ENCODE assay signal across 8 cellular contexts in genomic region chr19:34712606-34713261, GRCh38. TPM values are rescaled to one million over a fixed set of nuclear protein-coding genes. Genes with fewer than 3 reads are reported as not detected.
DNase-seq lines count a peak whose midpoint lies in the region; ATAC-seq, FAIRE-seq and TF ChIP-seq lines count a peak whose summit lies in the region.

No MANE protein-coding gene starts in this region.

- no peaks in the 10 kb centered on the region for H3K79me2 ChIP-seq in K562 (ENCODE audit: control insufficient read depth, insufficient read depth, low read length)

- peaks cover 2% of the 10 kb centered on the region; the same call in 1 of the 2 replicates for H3K9me3 ChIP-seq in K562 (replicated peaks; ENCODE audit: control insufficient read depth, insufficient read depth, low read depth, low read length)

- no peak overlapping the region for H3K4me3 ChIP-seq in K562

- CTCF ChIA-PET in K562 (lab: Yijun Ruan, JAX; ENCODE audit: low intra/inter-chr PET ratio), result interaction anchor here (0.5 to 3.2 kb wide), 5 partner anchors 73 to 934 kb away, joined by 3 to 29 read pairs (median 4); no protein-coding TSS in a partner anchor

- 6% methylated on average over 9 of the region's 9 CpGs for WGBS in K562 (ENCODE audit: insufficient coverage, low coverage, missing lambda C conversion rate)

- peak; percentile 71 to 91 (median 83) for TF ChIP-seq CTCF in K562 (IDR thresholded peaks at IDR 0.05 in 2 of 3, conservative IDR thresholded peaks at IDR 0.05 in 1 of 3; ENCODE audit: insufficient read depth in 2 of 3, low read depth in 1 of 3, low read length in 3 of 3)

- POLR2A ChIA-PET in K562 (lab: Yijun Ruan, JAX), result interaction anchor here (0.6 kb wide), 2 partner anchors 9 to 940 kb away, joined by 3 to 5 read pairs; no protein-coding TSS in a partner anchor

- H3K36me3 ChIP-seq in K562 (ENCODE audit: control insufficient read depth, insufficient read depth, low read length), result no peaks in the 10 kb centered on the region

- peak; percentile 98 for FAIRE-seq in K562 (lab: Jason Lieb, UNC)

- no peak for TF ChIP-seq EP300 in K562 (IDR thresholded peaks at IDR 0.05; ENCODE audit: low read length)

- no peak overlapping the region for H3K9ac ChIP-seq in K562 (ENCODE audit: insufficient read depth in 1 of 2, low read depth in 2 of 2, low read length in 2 of 2)

- H3K27me3 ChIP-seq in K562 (ENCODE audit: control insufficient read depth in 2 of 2, insufficient read depth in 2 of 2, low read length in 2 of 2), result 0 out of 5 replicates have a peak, but pooled peaks cover 0 to 4% of the 10 kb centered on the region in 2 experiments

- no peaks in the 10 kb centered on the region for H3K9me1 ChIP-seq in K562 (ENCODE audit: control insufficient read depth, insufficient read depth, low read length)

- ATAC-seq in K562 (peak; percentile 92), GM18870 (IDR thresholded peaks at IDR 0.05; ENCODE audit: unreplicated experiment) (no peak)

- H2AFZ ChIP-seq in K562 (ENCODE audit: low read depth, low read length), result peak overlapping the region; percentile 60; the same call in 1 of the 2 replicates

- no peaks in the 10 kb centered on the region for H4K20me1 ChIP-seq in K562 (replicated peaks; ENCODE audit: control insufficient read depth, insufficient read depth, low read length)

- intact Hi-C loops in K562 (cut with micrococcal nuclease), result loop anchor here (1.0 kb wide), 2 partner anchors 73 to 156 kb away; no protein-coding TSS in a partner anchor

- peaks cover 0 to 4% of the 10 kb centered on the region in 2 experiments; a peak in 2 of 5 replicates for H3K4me1 ChIP-seq in K562 (replicated peaks in 1 of 2; ENCODE audit: control insufficient read depth in 2 of 2, insufficient read depth in 2 of 2, low read length in 2 of 2)

- BruUV-seq in K562 (replicated peaks; lab: Mats Ljungman, UMichigan), result no TSS peak

- TF ChIP-seq POLR2A in K562 (conservative IDR thresholded peaks at IDR 0.05), result no peak

- in situ Hi-C loops in K562 (cut with MboI), result loop anchor here (5.0 to 25.0 kb wide), 2 partner anchors 75 to 1275 kb away; no protein-coding TSS in a partner anchor

- no peak overlapping the region for H3K27ac ChIP-seq in K562 (ENCODE audit: extremely low read depth, low read depth, low read length)

- peak; percentile 73 to 89 for TF ChIP-seq RAD21 in K562 (CRISPR knock-in tag; conservative IDR thresholded peaks at IDR 0.05 in 1 of 2, IDR thresholded peaks at IDR 0.05 in 1 of 2)

- no peak overlapping the region for H3K4me2 ChIP-seq in K562 (ENCODE audit: insufficient read depth, low read length)

- DNase-seq in SIG-M5 treated with dmso at 0.1 percent for 504 hours (lab: John Stamatoyannopoulos, UW; ENCODE audit: unreplicated experiment) (peak; percentile 73), SIG-M5 (lab: John Stamatoyannopoulos, UW) (no peak), NCI-H1436 (lab: John Stamatoyannopoulos, UW) (peak; percentile 60), SKM-1 (lab: John Stamatoyannopoulos, UW; ENCODE audit: unreplicated experiment) (peak; percentile 29), K562 (ENCODE audit: extremely low read depth in 1 of 4, low spot score in 3 of 4) (peak; percentile 64 to 84 (median 64)), iPS-NIHi11 (ENCODE audit: low spot score) (peak; percentile 73)
- peak; percentile 16 to 42 (median 32) for DNase-seq in stimulated activated CD4-positive, alpha-beta T cell treated with anti-CD3 and anti-CD28 coated beads, Interleukin-1b, Interleukin-23, amount 100 ng/mL, for 24 hours (ENCODE audit: low read depth in 4 of 4, low spot score in 1 of 4)

TF ChIP-seq in K562, 482 proteins besides CTCF, POLR2A, EP300 and RAD21 (continues in another document):
- TF ChIP-seq, protein P1, sequence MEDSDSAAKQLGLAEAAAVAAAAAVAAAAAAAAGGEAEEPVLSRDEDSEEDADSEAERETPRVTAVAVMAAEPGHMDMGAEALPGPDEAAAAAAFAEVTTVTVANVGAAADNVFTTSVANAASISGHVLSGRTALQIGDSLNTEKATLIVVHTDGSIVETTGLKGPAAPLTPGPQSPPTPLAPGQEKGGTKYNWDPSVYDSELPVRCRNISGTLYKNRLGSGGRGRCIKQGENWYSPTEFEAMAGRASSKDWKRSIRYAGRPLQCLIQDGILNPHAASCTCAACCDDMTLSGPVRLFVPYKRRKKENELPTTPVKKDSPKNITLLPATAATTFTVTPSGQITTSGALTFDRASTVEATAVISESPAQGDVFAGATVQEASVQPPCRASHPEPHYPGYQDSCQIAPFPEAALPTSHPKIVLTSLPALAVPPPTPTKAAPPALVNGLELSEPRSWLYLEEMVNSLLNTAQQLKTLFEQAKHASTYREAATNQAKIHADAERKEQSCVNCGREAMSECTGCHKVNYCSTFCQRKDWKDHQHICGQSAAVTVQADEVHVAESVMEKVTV (CRISPR knock-in tag; IDR thresholded peaks at IDR 0.05), result peak; percentile 81
- peak; percentile 76 for TF ChIP-seq MYC (IDR thresholded peaks at IDR 0.05; ENCODE audit: low read depth, low read length)
- TF ChIP-seq MYC (CRISPR knock-in tag; IDR thresholded peaks at IDR 0.05; ENCODE audit: borderline replicate concordance, low read depth), result no peak

RNA-seq across cellular contexts. Expression of gene ZNF181, which starts 21.3 kb away (rescaled TPM):
- total RNA-seq in K562 (2011; cell fraction: chromatin; rRNA removed; ENCODE audit: low replicate concordance), result 4.5 and 12.5 TPM in 2 replicates
- total RNA-seq in K562 (2011; cell fraction: nucleolus; rRNA removed), result 5.5 and 6.7 TPM in 2 replicates
- total RNA-seq in K562 (2011; cell fraction: nucleoplasm; rRNA removed), result 6.6 and 6.7 TPM in 2 replicates
- 8.4 and 13.6 TPM in 2 replicates for total RNA-seq in K562 (2014; rRNA removed)
- 12.5 and 12.6 TPM in 2 replicates for total RNA-seq in K562 (2014; rRNA removed; fragmentation: Illumina TruSeq; extraction: Trizol)
- 11.5 and 12.1 TPM in 2 replicates for total RNA-seq in K562 (2015; rRNA removed; fragmentation: Illumina TruSeq; extraction: Trizol)
- total RNA-seq in K562 (2021), result 9.4 and 10.1 TPM in 2 replicates
- polyA plus RNA-seq in K562 (2011; rRNA removed), result 10.1 and 14.3 TPM in 2 replicates
- polyA plus RNA-seq in K562 (2011; cell fraction: cytosol; rRNA removed), result 4.5 and 4.6 TPM in 2 replicates
- polyA plus RNA-seq in K562 (2011; cell fraction: nucleus; rRNA removed), result 9.1 and 13.9 TPM in 2 replicates
- polyA plus RNA-seq in K562 (2012), result 6.5 and 7.3 TPM in 2 replicates
- polyA plus RNA-seq in K562 (2014; fragmentation: Illumina TruSeq; extraction: Trizol), result 11.7 and 11.8 TPM in 2 replicates
- polyA plus RNA-seq in K562 (2014; fragmentation: Nextera tagmentation; extraction: Ambion mirVana), result 1 to 10 TPM; 4.3 to 6.9 TPM
- 14.1 and 20.3 TPM in 2 replicates for polyA plus RNA-seq in K562 (2014; rRNA removed)
- polyA minus RNA-seq in K562 (2011; rRNA and poly(A)+ RNA removed), result 9.9 and 13.2 TPM in 2 replicates
- 3.4 and 3.8 TPM in 2 replicates for polyA minus RNA-seq in K562 (2011; cell fraction: cytosol; rRNA and poly(A)+ RNA removed)
- 10.5 and 16.2 TPM in 2 replicates for polyA minus RNA-seq in K562 (2011; cell fraction: nucleus; rRNA and poly(A)+ RNA removed)

RNA-seq across cellular contexts. Expression of gene ZNF302, which starts 35.3 kb away (rescaled TPM):
- 0.21 and 1.0 TPM in 2 replicates for total RNA-seq in K562 (2011; cell fraction: chromatin; rRNA removed; ENCODE audit: low replicate concordance)
- total RNA-seq in K562 (2011; cell fraction: nucleolus; rRNA removed), result 0.33 and 0.53 TPM in 2 replicates
- 1.1 TPM in 2 replicates for total RNA-seq in K562 (2011; cell fraction: nucleoplasm; rRNA removed)
- 0.20 TPM in 1 of 2 replicates, not detected in the other for total RNA-seq in K562 (2014; rRNA removed)
- 0.29 and 0.44 TPM in 2 replicates for total RNA-seq in K562 (2014; rRNA removed; fragmentation: Illumina TruSeq; extraction: Trizol)
- 0.18 and 0.19 TPM in 2 replicates for total RNA-seq in K562 (2015; rRNA removed; fragmentation: Illumina TruSeq; extraction: Trizol)
- 0.24 and 0.56 TPM in 2 replicates for total RNA-seq in K562 (2021)
- 0.09 and 0.95 TPM in 2 replicates for polyA plus RNA-seq in K562 (2011; rRNA removed)
- 0.01 and 0.03 TPM in 2 replicates for polyA plus RNA-seq in K562 (2011; cell fraction: cytosol; rRNA removed)
- 0.39 and 0.97 TPM in 2 replicates for polyA plus RNA-seq in K562 (2011; cell fraction: nucleus; rRNA removed)
- polyA plus RNA-seq in K562 (2012), result 0.33 and 0.62 TPM in 2 replicates
- polyA plus RNA-seq in K562 (2014; fragmentation: Illumina TruSeq; extraction: Trizol), result 0.30 and 0.39 TPM in 2 replicates
- polyA plus RNA-seq in K562 (2014; fragmentation: Nextera tagmentation; extraction: Ambion mirVana), result under 1 TPM; 0.08 to 0.10 TPM
- polyA plus RNA-seq in K562 (2014; rRNA removed), result 0.22 and 1.0 TPM in 2 replicates
- polyA minus RNA-seq in K562 (2011; rRNA and poly(A)+ RNA removed), result 0.15 and 0.32 TPM in 2 replicates
- polyA minus RNA-seq in K562 (2011; cell fraction: cytosol; rRNA and poly(A)+ RNA removed), result not detected in 2 replicates
- 0.11 and 0.13 TPM in 2 replicates for polyA minus RNA-seq in K562 (2011; cell fraction: nucleus; rRNA and poly(A)+ RNA removed)

RNA-seq across cellular contexts. Expression of gene SCGB2B2, which starts 35.8 kb away (rescaled TPM):
- total RNA-seq in K562 (2011; cell fraction: chromatin; rRNA removed; ENCODE audit: low replicate concordance), result 0.12 and 0.65 TPM in 2 replicates
- not detected in 2 replicates for total RNA-seq in K562 (2011; cell fraction: nucleolus; rRNA removed)
- total RNA-seq in K562 (2011; cell fraction: nucleoplasm; rRNA removed), result 0.23 and 0.37 TPM in 2 replicates
- total RNA-seq in K562 (2014; rRNA removed), result 0.20 TPM in 1 of 2 replicates, not detected in the other
- not detected in 2 replicates for total RNA-seq in K562 (2014; rRNA removed; fragmentation: Illumina TruSeq; extraction: Trizol)
- total RNA-seq in K562 (2015; rRNA removed; fragmentation: Illumina TruSeq; extraction: Trizol), result 0.08 TPM in 1 of 2 replicates, not detected in the other
- not detected in 2 replicates for total RNA-seq in K562 (2021)
- polyA plus RNA-seq in K562 (2011; rRNA removed), result not detected in 2 replicates
- not detected in 2 replicates for polyA plus RNA-seq in K562 (2011; cell fraction: cytosol; rRNA removed)
- not detected in 2 replicates for polyA plus RNA-seq in K562 (2011; cell fraction: nucleus; rRNA removed)
- polyA plus RNA-seq in K562 (2012), result 0.09 and 0.29 TPM in 2 replicates
- not detected in 2 replicates for polyA plus RNA-seq in K562 (2014; fragmentation: Illumina TruSeq; extraction: Trizol)
- polyA plus RNA-seq in K562 (2014; fragmentation: Nextera tagmentation; extraction: Ambion mirVana), result not detected
- not detected in 2 replicates for polyA plus RNA-seq in K562 (2014; rRNA removed)
- not detected in 2 replicates for polyA minus RNA-seq in K562 (2011; rRNA and poly(A)+ RNA removed)
- polyA minus RNA-seq in K562 (2011; cell fraction: cytosol; rRNA and poly(A)+ RNA removed), result not detected in 2 replicates
- polyA minus RNA-seq in K562 (2011; cell fraction: nucleus; rRNA and poly(A)+ RNA removed), result not detected in 2 replicates
